21 cellular contexts compared by ENCODE assay signal in the genomic region with DNA sequence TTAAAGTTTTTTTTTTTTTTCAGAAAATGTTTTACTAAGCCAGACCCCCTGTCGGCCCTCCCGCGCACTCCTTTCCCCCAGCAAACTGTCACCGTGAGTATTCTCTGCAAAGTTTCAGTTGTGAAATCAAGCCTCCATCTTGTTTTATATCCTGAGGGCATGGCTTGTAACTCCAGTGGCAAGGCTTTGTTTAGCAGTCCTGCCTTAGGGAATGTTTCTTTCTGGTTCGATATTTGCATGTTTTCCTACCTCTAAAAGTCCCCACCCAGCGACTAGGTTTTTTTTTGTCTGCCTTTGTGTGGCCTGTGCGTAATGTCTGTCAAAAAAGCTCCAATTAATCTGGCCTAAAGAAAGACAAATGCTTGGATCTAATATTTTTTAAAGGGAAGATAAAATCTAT.
"Had no signal": no experiment of that assay in that cellular context is flagged by ENCODE, and none has a peak within 500 bp of the region (broad histone marks: within the 10 kb centered on the region; RNA-seq: fewer than 3 reads in every experiment).

No MANE protein-coding gene starts in this region.

- H3K4me1 ChIP-seq: gastrocnemius medialis, thyroid gland had no signal

- H3K36me3 ChIP-seq: brain microvascular endothelial cell, gastrocnemius medialis, thyroid gland had no signal

- H3K27ac ChIP-seq: brain microvascular endothelial cell, dorsolateral prefrontal cortex, gastrocnemius medialis, thyroid gland had no signal

- H3K27me3 ChIP-seq: brain microvascular endothelial cell, dorsolateral prefrontal cortex, gastrocnemius medialis, thyroid gland had no signal

- H3K4me3 ChIP-seq: dorsolateral prefrontal cortex, gastrocnemius medialis, thyroid gland had no signal

- H3K9me3 ChIP-seq: gastrocnemius medialis, thyroid gland had no signal

- ATAC-seq: activated naive CD8-positive, alpha-beta T cell treated with anti-CD3 and anti-CD28 coated beads, Interleukin-2, amount 50 U/mL, for 24 hours; gastrocnemius medialis; natural killer cell had no signal

- DNase-seq: activated CD4-positive, alpha-beta T cell treated with anti-CD3 and anti-CD28 coated beads, Interleukin-2, amount 50 U/mL, for 1 hour; activated CD4-positive, CD25-positive, alpha-beta regulatory T cell treated with anti-CD3 and anti-CD28 coated beads, Interleukin-2, amount 50 U/mL, for 72 hours; activated CD8-positive, alpha-beta memory T cell treated with anti-CD3 and anti-CD28 coated beads, Interleukin-2, amount 50 U/mL, for 4 hours; activated effector memory CD4-positive, alpha-beta T cell treated with Interleukin-2 at 50 U/mL for 16 hours; activated naive CD4-positive, alpha-beta T cell treated with anti-CD3 and anti-CD28 coated beads, Interleukin-2, amount 10 ng/mL, durations not matched to agents 7 days and 5 days; activated naive CD8-positive, alpha-beta T cell treated with anti-CD3 and anti-CD28 coated beads, Interleukin-2, amount 50 U/mL, for 24 hours; activated T-cell treated with anti-CD3 and anti-CD28 coated beads, Interleukin-2, amount 50 U/mL, for 48 hours; anterior cingulate cortex; brain microvascular endothelial cell; central memory CD4-positive, alpha-beta T cell; dorsolateral prefrontal cortex; erythroblast; gastrocnemius medialis; head of caudate nucleus; natural killer cell; occipital lobe; stimulated activated CD4-positive, alpha-beta T cell treated with anti-CD3 and anti-CD28 coated beads, Interleukin-12 subunit alpha, Interleukin-12 subunit beta, amount 100 ng/mL, for 4 hours; stimulated activated CD4-positive, alpha-beta T cell treated with anti-CD3 and anti-CD28 coated beads, Interleukin-1b, Interleukin-23, amount 100 ng/mL, for 48 hours; stimulated activated CD8-positive, alpha-beta memory T cell treated with anti-CD3 and anti-CD28 coated beads, Interleukin-4, amount 100 ng/mL, for 48 hours; stimulated activated naive CD4-positive, alpha-beta T cell; thyroid gland had no signal
